ENCODE assay signal across 11 cellular contexts in genomic region chr10:125156196-125156595, GRCh38. TPM values are rescaled to one million over a fixed set of nuclear protein-coding genes. Genes with fewer than 3 reads are reported as not detected.
A peak's percentile ranks its signal among the peaks of the same experiment; 100 is the strongest.
DNase-seq lines count a peak whose midpoint lies in the region; ATAC-seq, FAIRE-seq and TF ChIP-seq lines count a peak whose summit lies in the region.
"Had no signal": no experiment of that assay in that cellular context is flagged by ENCODE, and none has a peak within 500 bp of the region (broad histone marks: within the 10 kb centered on the region; RNA-seq: fewer than 3 reads in every experiment).

No MANE protein-coding gene starts in this region.

- no peak overlapping the region for H2AFZ ChIP-seq in HepG2 (ENCODE audit: low read length)

- 29% methylated on average over 3 of the region's 3 CpGs for WGBS in HepG2 (ENCODE audit: low lambda C conversion rate)

- peak overlapping the region; percentile 79 for H3K4me3 ChIP-seq in epithelial cell of esophagus (ENCODE audit: low read length)
- no peak overlapping the region for H3K4me3 ChIP-seq in HepG2 (replicated peaks in 1 of 3; ENCODE audit: insufficient read depth in 1 of 3, low read depth in 2 of 3, low read length in 3 of 3)

- H3K27ac Mint-ChIP-seq in natural killer cell, result peak overlapping the region; percentile 95 to 98
- H3K27ac Mint-ChIP-seq in stimulated activated memory B cell treated with anti-CD40 and anti-IgM and Interleukin-4, amounts not matched to agents 10 μg/mL and 1 μg/mL and 100 μg/mL, for 72 hours, result no peak overlapping the region

- H3K4me2 ChIP-seq in HepG2 (ENCODE audit: low read depth, low read length), result no peak overlapping the region

- DNase-seq in epithelial cell of esophagus (ENCODE audit: low read depth) (no peak), natural killer cell (no peak), NCI-H1694 (lab: John Stamatoyannopoulos, UW) (no peak), HepG2 (ENCODE audit: low spot score) (no peak)
- DNase-seq: NCI-H2171 had no signal

- H3K36me3 Mint-ChIP-seq in natural killer cell, result no peaks in the 10 kb centered on the region
- no peaks in the 10 kb centered on the region for H3K36me3 Mint-ChIP-seq in stimulated activated memory B cell treated with anti-CD40 and anti-IgM and Interleukin-4, amounts not matched to agents 10 μg/mL and 1 μg/mL and 100 μg/mL, for 72 hours

- no peaks in the 10 kb centered on the region for H4K20me1 ChIP-seq in HepG2 (ENCODE audit: insufficient read depth, low read length)

- H3K4me1 Mint-ChIP-seq in natural killer cell, result peaks cover 67 to 68% of the 10 kb centered on the region in 2 donors
- H3K4me1 Mint-ChIP-seq in stimulated activated memory B cell treated with anti-CD40 and anti-IgM and Interleukin-4, amounts not matched to agents 10 μg/mL and 1 μg/mL and 100 μg/mL, for 72 hours, result peaks cover 6% of the 10 kb centered on the region

- TF ChIP-seq CTCF in 22Rv1 (IDR thresholded peaks at IDR 0.05), result no peak
- no peak for TF ChIP-seq CTCF in epithelial cell of esophagus (IDR thresholded peaks at IDR 0.05; ENCODE audit: insufficient read depth, low read depth, low read length, missing control alignments)
- no peak for TF ChIP-seq CTCF in natural killer cell (IDR thresholded peaks at IDR 0.05)
- no peak for TF ChIP-seq CTCF in HepG2 (CRISPR knock-in tag; IDR thresholded peaks at IDR 0.05)

- ATAC-seq in natural killer cell, result no peak
- ATAC-seq in stimulated activated memory B cell treated with anti-CD40 and anti-IgM and Interleukin-4, amounts not matched to agents 10 μg/mL and 1 μg/mL and 100 μg/mL, for 72 hours, result no peak
- no peak for ATAC-seq in HG03442 (IDR thresholded peaks at IDR 0.05; ENCODE audit: unreplicated experiment)
- no peak for ATAC-seq in HepG2

- FAIRE-seq in HepG2 (lab: Jason Lieb, UNC), result no peak

- CTCF ChIA-PET in HepG2 (lab: Yijun Ruan, JAX; ENCODE audit: low intra/inter-chr PET ratio, low total read pairs), result no interaction called here

- H3K27ac ChIP-seq in 22Rv1 (peak overlapping the region; percentile 62), HepG2 (ENCODE audit: extremely low read length, insufficient read depth, low read length) (no peak overlapping the region)

- no peaks in the 10 kb centered on the region for H3K9me3 ChIP-seq in HepG2 (ENCODE audit: low read length)

- peaks cover 6% of the 10 kb centered on the region; the same call in 1 of the 2 replicates for H3K4me1 ChIP-seq in HepG2 (ENCODE audit: insufficient read depth, low read length)

- no peaks in the 10 kb centered on the region for H3K79me2 ChIP-seq in HepG2 (ENCODE audit: insufficient read depth, low read length)

- H3K9me3 Mint-ChIP-seq in natural killer cell, result no peaks in the 10 kb centered on the region
- H3K9me3 Mint-ChIP-seq in stimulated activated memory B cell treated with anti-CD40 and anti-IgM and Interleukin-4, amounts not matched to agents 10 μg/mL and 1 μg/mL and 100 μg/mL, for 72 hours, result no peaks in the 10 kb centered on the region
- H3K9me3 Mint-ChIP-seq: CD14-positive monocyte; central memory CD8-positive, alpha-beta T cell had no signal

- H3K27me3 Mint-ChIP-seq in natural killer cell (ENCODE audit: low read depth in 2 of 2), result no peaks in the 10 kb centered on the region
- H3K27me3 Mint-ChIP-seq in stimulated activated memory B cell treated with anti-CD40 and anti-IgM and Interleukin-4, amounts not matched to agents 10 μg/mL and 1 μg/mL and 100 μg/mL, for 72 hours, result peaks cover 70% of the 10 kb centered on the region

- no TSS peak for BruUV-seq in HepG2 (replicated peaks; lab: Mats Ljungman, UMichigan)

- H3K4me3 Mint-ChIP-seq in natural killer cell, result peak overlapping the region; percentile 96
- H3K4me3 Mint-ChIP-seq in stimulated activated memory B cell treated with anti-CD40 and anti-IgM and Interleukin-4, amounts not matched to agents 10 μg/mL and 1 μg/mL and 100 μg/mL, for 72 hours, result no peak overlapping the region
- H3K4me3 Mint-ChIP-seq: central memory CD8-positive, alpha-beta T cell had no signal

- TF ChIP-seq RAD21 in Ishikawa (IDR thresholded peaks at IDR 0.05; ENCODE audit: low read depth), result no peak
- TF ChIP-seq RAD21 in HepG2 (CRISPR knock-in tag; IDR thresholded peaks at IDR 0.05), result no peak

- TF ChIP-seq POLR2A in HepG2 (IDR thresholded peaks at IDR 0.05; ENCODE audit: insufficient read depth in 1 of 2, low read depth in 2 of 2, low read length in 2 of 2), result no peak

- peak; percentile 69; the same call in 1 of the 2 replicates for TF ChIP-seq EP300 in Ishikawa (IDR thresholded peaks at IDR 0.05; ENCODE audit: borderline replicate concordance)
- TF ChIP-seq EP300 in HepG2 (IDR thresholded peaks at IDR 0.05; ENCODE audit: low read depth in 2 of 2, low read length in 2 of 2), result no peak
- TF ChIP-seq EP300 in HepG2 (CRISPR knock-in tag; IDR thresholded peaks at IDR 0.05; ENCODE audit: borderline replicate concordance), result no peak

- H3K27me3 ChIP-seq in HepG2 (ENCODE audit: control insufficient read depth in 1 of 2, insufficient read depth in 2 of 2, low read length in 2 of 2), result peaks cover 11 to 69% of the 10 kb centered on the region in 2 experiments; a peak in 4 of 5 replicates

- in situ Hi-C loops in HepG2 (cut with HindIII; ENCODE audit: extremely low pct_ligation_motif_present, low pct_unique_long_range_greater_than_20kb), result no loop called here

- H3K9ac ChIP-seq in HepG2 (ENCODE audit: insufficient read depth, low read depth, low read length), result no peak overlapping the region

- POLR2A ChIA-PET in HepG2 (lab: Yijun Ruan, JAX), result no interaction called here

- no peaks in the 10 kb centered on the region for H3K36me3 ChIP-seq in HepG2 (replicated peaks in 1 of 2; ENCODE audit: control insufficient read depth in 1 of 2, insufficient read depth in 2 of 2, low read length in 2 of 2)

- intact Hi-C loops in natural killer cell (cut with micrococcal nuclease), result loop anchor here (5.0 to 10.0 kb wide), 3 partner anchors 59 to 241 kb away; no protein-coding TSS in a partner anchor
- intact Hi-C loops in HepG2 (cut with micrococcal nuclease; ENCODE audit: unreplicated experiment), result no loop called here

TF ChIP-seq in Ishikawa, 13 proteins besides CTCF, POLR2A, EP300 and RAD21:
- TF ChIP-seq CREB1 (IDR thresholded peaks at IDR 0.05; ENCODE audit: low read depth) (no peak), MAX (IDR thresholded peaks at IDR 0.05) (peak; percentile 6; the same call in 1 of the 2 replicates), TCF12 (IDR thresholded peaks at IDR 0.05; ENCODE audit: low read depth) (0 out of 2 replicates have a peak, but pooled peaks have one; percentile 18)

TF ChIP-seq in HepG2, 621 proteins besides CTCF, POLR2A, EP300 and RAD21 (continues in another document):
- no peak for TF ChIP-seq FOXP1 (IDR thresholded peaks at IDR 0.05)
- TF ChIP-seq FOXP1 (CRISPR knock-in tag; IDR thresholded peaks at IDR 0.05), result no peak
- no peak for TF ChIP-seq TAF1 (CRISPR knock-in tag; IDR thresholded peaks at IDR 0.05)
- no peak for TF ChIP-seq TGIF2 (CRISPR knock-in tag; IDR thresholded peaks at IDR 0.05)
- TF ChIP-seq DPF2 (CRISPR knock-in tag; IDR thresholded peaks at IDR 0.05; ENCODE audit: borderline replicate concordance, low read depth), result no peak
- TF ChIP-seq SAP130 (CRISPR knock-in tag; IDR thresholded peaks at IDR 0.05; ENCODE audit: low read depth), result no peak
- no peak for TF ChIP-seq CHD2 (IDR thresholded peaks at IDR 0.05; ENCODE audit: low read depth, low read length)
- TF ChIP-seq KDM3A (CRISPR knock-in tag; IDR thresholded peaks at IDR 0.05; ENCODE audit: low read depth), result no peak
- TF ChIP-seq ZNF33B (CRISPR knock-in tag; IDR thresholded peaks at IDR 0.05), result no peak
- TF ChIP-seq TBL1XR1 (IDR thresholded peaks at IDR 0.05; ENCODE audit: borderline replicate concordance, low read length, partially characterized antibody), result no peak
- TF ChIP-seq SMAD1 (CRISPR knock-in tag; IDR thresholded peaks at IDR 0.05; ENCODE audit: borderline replicate concordance, low read depth), result no peak
- no peak for TF ChIP-seq ZNF232 (CRISPR knock-in tag; IDR thresholded peaks at IDR 0.05; ENCODE audit: borderline replicate concordance)
- no peak for TF ChIP-seq GTF2F1 (IDR thresholded peaks at IDR 0.05; ENCODE audit: low read length)

RNA-seq across cellular contexts. Expression of gene CTBP2, which starts 4.2 kb away (rescaled TPM):
- total RNA-seq in natural killer cell (100 to 1,000 TPM; 120 to 179 (median 124) TPM), HepG2 (2016; rRNA removed; fragmentation: Illumina TruSeq; extraction: Trizol) (not detected in 2 replicates)
- total RNA-seq in HepG2 (2016; cell fraction: cytosol; rRNA removed; fragmentation: Illumina TruSeq; extraction: Trizol; ENCODE audit: low read depth), result not detected in 2 replicates
- not detected in 2 replicates for total RNA-seq in HepG2 (2016; cell fraction: insoluble cytoplasmic fraction; rRNA removed; fragmentation: Illumina TruSeq; extraction: Trizol)
- total RNA-seq in HepG2 (2016; cell fraction: membrane; rRNA removed; fragmentation: Illumina TruSeq; extraction: Trizol), result not detected in 2 replicates
- not detected in 2 replicates for total RNA-seq in HepG2 (2016; cell fraction: nucleus; rRNA removed; fragmentation: Illumina TruSeq; extraction: Trizol)
- 0.08 TPM in 1 of 2 replicates, not detected in the other for polyA plus RNA-seq in HepG2 (2011; rRNA removed)
- polyA plus RNA-seq in HepG2 (2011; cell fraction: cytosol; rRNA removed), result 0.04 and 0.05 TPM in 2 replicates
- polyA plus RNA-seq in HepG2 (2011; cell fraction: nucleus; rRNA removed), result 0.02 TPM in 1 of 2 replicates, not detected in the other
- 0.08 TPM in 2 replicates for polyA plus RNA-seq in HepG2 (2012)
- polyA plus RNA-seq in HepG2 (2016; cell fraction: cytosol; fragmentation: Illumina TruSeq; extraction: Trizol; ENCODE audit: low read depth), result not detected in 2 replicates
- polyA plus RNA-seq in HepG2 (2016; cell fraction: insoluble cytoplasmic fraction; fragmentation: Illumina TruSeq; extraction: Trizol; ENCODE audit: low read depth), result not detected in 2 replicates
- polyA plus RNA-seq in HepG2 (2016; cell fraction: membrane; fragmentation: Illumina TruSeq; extraction: Trizol; ENCODE audit: low read depth), result not detected in 2 replicates
- polyA plus RNA-seq in HepG2 (2016; cell fraction: nucleus; fragmentation: Illumina TruSeq; extraction: Trizol; ENCODE audit: insufficient read depth, low read depth), result not detected in 2 replicates
- 1.2 and 101 TPM in 2 replicates for polyA minus RNA-seq in HepG2 (2011; rRNA and poly(A)+ RNA removed; ENCODE audit: low replicate concordance)
- 0.49 and 0.53 TPM in 2 replicates for polyA minus RNA-seq in HepG2 (2011; cell fraction: cytosol; rRNA and poly(A)+ RNA removed)
- polyA minus RNA-seq in HepG2 (2011; cell fraction: nucleus; rRNA and poly(A)+ RNA removed), result 0.39 TPM in 1 of 2 replicates, not detected in the other

Comparison
In these comparisons a context has a peak if more than half of its experiments do, and no peak if none do; other contexts are left out.
1. RNA of gene CTBP2, which starts 4.2 kb away (total RNA-seq): 120 to 179 TPM in natural killer cell; not detected in HepG2; every median in the first group is over 10 times any median in the second.